18 cellular contexts compared by ENCODE assay signal in genomic region chr2:67952066-67952465, GRCh38.
DNase-seq lines count a peak whose midpoint lies in the region; ATAC-seq, FAIRE-seq and TF ChIP-seq lines count a peak whose summit lies in the region.
"Had no signal": no experiment of that assay in that cellular context is flagged by ENCODE, and none has a peak within 500 bp of the region (broad histone marks: within the 10 kb centered on the region; RNA-seq: fewer than 3 reads in every experiment).

No MANE protein-coding gene starts in this region.

- no peak overlapping the region for H3K27ac Mint-ChIP-seq in WTC11
- H3K27ac Mint-ChIP-seq in neural progenitor cell, result no peak overlapping the region
- H3K27ac Mint-ChIP-seq: activated naive CD8-positive, alpha-beta T cell treated with anti-CD3 and anti-CD28 coated beads, Interleukin-2, amount 10 ng/mL, durations not matched to agents 7 days and 5 days had no signal

- no peak for TF ChIP-seq RAD21 in GM12878 (IDR thresholded peaks at IDR 0.05; ENCODE audit: insufficient read depth, low read depth, low read length)

- in situ Hi-C loops in GM12878 (cut with MboI), result no loop called here
- in situ Hi-C loops in gastrocnemius medialis (cut with MboI; ENCODE audit: low sequenced_read_pairs in 4 of 4), result no loop called here

- intact Hi-C loops in GM12878 (cut with micrococcal nuclease; ENCODE audit: unreplicated experiment) (no loop called here), gastrocnemius medialis (cut with DNase I; ENCODE audit: low total_unique reads) (no loop called here)

- POLR2A ChIA-PET in GM12878 (lab: Charles Lee) (no interaction called here), WTC11 (lab: Charles Lee) (no interaction called here)

- H3F3A ChIP-seq in neural progenitor cell (ENCODE audit: low read depth), result no peaks in the 10 kb centered on the region

- no peaks in the 10 kb centered on the region for H3K36me3 Mint-ChIP-seq in WTC11
- no peaks in the 10 kb centered on the region for H3K36me3 Mint-ChIP-seq in neural progenitor cell
- H3K36me3 Mint-ChIP-seq: activated naive CD8-positive, alpha-beta T cell treated with anti-CD3 and anti-CD28 coated beads, Interleukin-2, amount 10 ng/mL, durations not matched to agents 7 days and 5 days had no signal

- H3K27me3 ChIP-seq in GM12878 (replicated peaks in 1 of 2; ENCODE audit: control insufficient read depth in 2 of 2, insufficient read depth in 2 of 2, low read length in 1 of 2) (no peaks in the 10 kb centered on the region), gastrocnemius medialis (no peaks in the 10 kb centered on the region), neural progenitor cell (no peaks in the 10 kb centered on the region)
- H3K27me3 ChIP-seq: breast epithelium had no signal

- no peaks in the 10 kb centered on the region; the same call in 1 of the 2 replicates for H3K4me1 Mint-ChIP-seq in WTC11
- H3K4me1 Mint-ChIP-seq in neural progenitor cell, result peaks cover 3% of the 10 kb centered on the region
- H3K4me1 Mint-ChIP-seq: activated naive CD8-positive, alpha-beta T cell treated with anti-CD3 and anti-CD28 coated beads, Interleukin-2, amount 10 ng/mL, durations not matched to agents 7 days and 5 days had no signal

- SMC1A ChIA-PET in GM12878 (lab: Charles Lee; ENCODE audit: uncharacterized antibody, unreplicated experiment), result no interaction called here

- H3K79me2 ChIP-seq in GM12878 (ENCODE audit: control insufficient read depth, insufficient read depth, low read length), result no peaks in the 10 kb centered on the region
- H3K79me2 ChIP-seq in neural progenitor cell (ENCODE audit: low read depth), result no peaks in the 10 kb centered on the region

- ATAC-seq in GM18868 (IDR thresholded peaks at IDR 0.05; ENCODE audit: unreplicated experiment) (peak; percentile 77), GM21390 (IDR thresholded peaks at IDR 0.05; ENCODE audit: unreplicated experiment) (peak; percentile 70), HG03095 (IDR thresholded peaks at IDR 0.05; ENCODE audit: unreplicated experiment) (peak; percentile 58), GM12878 (peak; percentile 76), gastrocnemius medialis (no peak), WTC11 (no peak)
- ATAC-seq: right cardiac atrium had no signal

- TF ChIP-seq EP300 in GM12878 (IDR thresholded peaks at IDR 0.05; ENCODE audit: borderline replicate concordance in 1 of 2, control insufficient read depth in 1 of 2, low read depth in 2 of 2, low read length in 2 of 2), result no peak

- DNase-seq in GM12878 (ENCODE audit: low read depth, low spot score), result peak; percentile 8
- DNase-seq in gastrocnemius medialis, result no peak
- no peak for DNase-seq in WTC11 (ENCODE audit: low spot score)
- DNase-seq in neural progenitor cell (ENCODE audit: low spot score), result no peak
- DNase-seq in hypothalamus (lab: John Stamatoyannopoulos, UW), result no peak
- DNase-seq: activated naive CD8-positive, alpha-beta T cell treated with anti-CD3 and anti-CD28 coated beads, Interleukin-2, amount 10 ng/mL, durations not matched to agents 7 days and 5 days; activated T-cell treated with anti-CD3 and anti-CD28 coated beads, Interleukin-2, amount 50 U/mL, for 48 hours; AML-193; dorsolateral prefrontal cortex; GF-D8; NCI-H1417; NCI-H524; right cardiac atrium; stimulated activated CD4-positive, alpha-beta T cell treated with anti-CD3 and anti-CD28 coated beads, Interleukin-1b, Interleukin-23, amount 100 ng/mL, for 48 hours had no signal

- H3K36me3 ChIP-seq in GM12878 (ENCODE audit: control insufficient read depth in 2 of 2, insufficient read depth in 2 of 2, low read length in 1 of 2), result no peaks in the 10 kb centered on the region
- no peaks in the 10 kb centered on the region for H3K36me3 ChIP-seq in gastrocnemius medialis
- no peaks in the 10 kb centered on the region for H3K36me3 ChIP-seq in neural progenitor cell
- H3K36me3 ChIP-seq: breast epithelium had no signal

- H3K27me3 Mint-ChIP-seq in WTC11 (ENCODE audit: low read depth), result 0 out of 2 replicates have a peak, but pooled peaks cover 3% of the 10 kb centered on the region
- H3K27me3 Mint-ChIP-seq in neural progenitor cell (ENCODE audit: insufficient read depth, low read depth), result peaks cover 10% of the 10 kb centered on the region
- H3K27me3 Mint-ChIP-seq: activated naive CD8-positive, alpha-beta T cell treated with anti-CD3 and anti-CD28 coated beads, Interleukin-2, amount 10 ng/mL, durations not matched to agents 7 days and 5 days had no signal

- no peak overlapping the region for H3K27ac ChIP-seq in GM12878 (ENCODE audit: control insufficient read depth, insufficient read depth)
- no peak overlapping the region for H3K27ac ChIP-seq in gastrocnemius medialis
- H3K27ac ChIP-seq in neural progenitor cell, result no peak overlapping the region
- H3K27ac ChIP-seq: breast epithelium, dorsolateral prefrontal cortex had no signal

- peak overlapping the region; percentile 21; the same call in 1 of the 2 replicates for H3K4me2 ChIP-seq in GM12878 (ENCODE audit: control insufficient read depth, insufficient read depth)
- no peak overlapping the region for H3K4me2 ChIP-seq in neural progenitor cell

- FAIRE-seq in GM12878 (lab: Jason Lieb, UNC), result no peak

- CTCF ChIA-PET in GM12878 (lab: Yijun Ruan, JAX) (no interaction called here), WTC11 (lab: Charles Lee) (no interaction called here)

- H3K4me3 ChIP-seq in GM12878 (no peak overlapping the region), gastrocnemius medialis (no peak overlapping the region), neural progenitor cell (no peak overlapping the region)
- H3K4me3 ChIP-seq: breast epithelium, dorsolateral prefrontal cortex had no signal

- no peaks in the 10 kb centered on the region for H4K20me1 ChIP-seq in GM12878 (ENCODE audit: control insufficient read depth, insufficient read depth)
- H4K20me1 ChIP-seq in neural progenitor cell (ENCODE audit: low read depth), result no peaks in the 10 kb centered on the region

- H3K9ac ChIP-seq in GM12878 (ENCODE audit: control insufficient read depth, insufficient read depth, low read length) (no peak overlapping the region), neural progenitor cell (no peak overlapping the region)

- no TSS peak for BruUV-seq in GM12878 (replicated peaks; lab: Mats Ljungman, UMichigan)

- RAD21 ChIA-PET in GM12878 (lab: Charles Lee; ENCODE audit: unreplicated experiment), result no interaction called here

- H3K4me3 Mint-ChIP-seq in WTC11 (no peak overlapping the region), neural progenitor cell (no peak overlapping the region)
- H3K4me3 Mint-ChIP-seq: activated naive CD8-positive, alpha-beta T cell treated with anti-CD3 and anti-CD28 coated beads, Interleukin-2, amount 10 ng/mL, durations not matched to agents 7 days and 5 days had no signal

- H2AFZ ChIP-seq in GM12878 (ENCODE audit: control insufficient read depth, low read depth, low read length) (peak overlapping the region; percentile 25), neural progenitor cell (replicated peaks) (no peak overlapping the region)

- H3K4me1 ChIP-seq in GM12878 (ENCODE audit: control insufficient read depth, insufficient read depth, low read length) (peaks cover 7% of the 10 kb centered on the region; the same call in 1 of the 2 replicates), gastrocnemius medialis (no peaks in the 10 kb centered on the region), neural progenitor cell (peaks cover 7% of the 10 kb centered on the region)
- H3K4me1 ChIP-seq: breast epithelium had no signal

- 57% methylated on average over 4 of the region's 4 CpGs for WGBS in GM12878 (ENCODE audit: insufficient coverage, insufficient replicate concordance, low lambda C conversion rate, missing lambda C conversion rate)

- peaks cover 3% of the 10 kb centered on the region for H3K9me3 Mint-ChIP-seq in WTC11
- peaks cover 2% of the 10 kb centered on the region for H3K9me3 Mint-ChIP-seq in neural progenitor cell
- H3K9me3 Mint-ChIP-seq: activated naive CD8-positive, alpha-beta T cell treated with anti-CD3 and anti-CD28 coated beads, Interleukin-2, amount 10 ng/mL, durations not matched to agents 7 days and 5 days had no signal

- no peaks in the 10 kb centered on the region for H3K9me3 ChIP-seq in GM12878 (replicated peaks; ENCODE audit: control insufficient read depth, insufficient read depth, low read length)
- no peaks in the 10 kb centered on the region for H3K9me3 ChIP-seq in gastrocnemius medialis
- no peaks in the 10 kb centered on the region for H3K9me3 ChIP-seq in neural progenitor cell (ENCODE audit: low read depth)
- H3K9me3 ChIP-seq: breast epithelium had no signal

- TF ChIP-seq POLR2A in GM12878 (IDR thresholded peaks at IDR 0.05; ENCODE audit: low read depth, low read length) (no peak), gastrocnemius medialis (IDR thresholded peaks at IDR 0.05) (no peak)

- TF ChIP-seq CTCF in GM12878 (IDR thresholded peaks at IDR 0.05 in 2 of 3, conservative IDR thresholded peaks at IDR 0.05 in 1 of 3; ENCODE audit: control insufficient read depth in 2 of 3, extremely low read depth in 1 of 3, insufficient read depth in 1 of 3, low read depth in 3 of 3, low read length in 3 of 3), result no peak
- TF ChIP-seq CTCF in gastrocnemius medialis (IDR thresholded peaks at IDR 0.05 in 4 of 5, conservative IDR thresholded peaks at IDR 0.05 in 1 of 5), result no peak
- no peak for TF ChIP-seq CTCF in WTC11 (IDR thresholded peaks at IDR 0.05)
- TF ChIP-seq CTCF in neural progenitor cell (IDR thresholded peaks at IDR 0.05), result no peak

TF ChIP-seq in GM12878, 131 proteins besides CTCF, POLR2A, EP300 and RAD21 (continues in another document):
- TF ChIP-seq SPI1 (IDR thresholded peaks at IDR 0.05; ENCODE audit: borderline replicate concordance, insufficient read depth, low read depth, low read length) (peak; percentile 79), MTA2 (IDR thresholded peaks at IDR 0.05; ENCODE audit: low read depth) (0 out of 2 replicates have a peak, but pooled peaks have one; percentile 21)

TF ChIP-seq in WTC11, 78 proteins besides CTCF, POLR2A, EP300 and RAD21 (continues in another document):
- no peak for TF ChIP-seq ATF2 (CRISPR knock-in tag; IDR thresholded peaks at IDR 0.05; ENCODE audit: borderline replicate concordance, low read depth)

Comparison
In these comparisons a context has a peak if more than half of its experiments do, and no peak if none do; other contexts are left out.
1. ATAC-seq: peak in GM18868 (single experiment), GM21390 (single experiment), HG03095 (single experiment) and GM12878 (single experiment); none in gastrocnemius medialis (0 of 2) and WTC11 (single experiment).